ENCODE assay signal across 12 cellular contexts in genomic region chr1:29974345-29974744, GRCh38.
A peak's percentile ranks its signal among the peaks of the same experiment; 100 is the strongest.
DNase-seq lines count a peak whose midpoint lies in the region; ATAC-seq, FAIRE-seq and TF ChIP-seq lines count a peak whose summit lies in the region.
"Had no signal": no experiment of that assay in that cellular context is flagged by ENCODE, and none has a peak within 500 bp of the region (broad histone marks: within the 10 kb centered on the region; RNA-seq: fewer than 3 reads in every experiment).

No MANE protein-coding gene starts in this region.

- H3K4me1 ChIP-seq in GM12878 (ENCODE audit: control insufficient read depth, insufficient read depth, low read length), result no peaks in the 10 kb centered on the region

- no peak overlapping the region for H3K27ac Mint-ChIP-seq in glutamatergic neuron (ENCODE audit: unreplicated experiment)
- no peak overlapping the region for H3K27ac Mint-ChIP-seq in CD4-positive, alpha-beta T cell

- H4K20me1 ChIP-seq in GM12878 (ENCODE audit: control insufficient read depth, insufficient read depth), result no peaks in the 10 kb centered on the region

- H3K9ac ChIP-seq in GM12878 (ENCODE audit: control insufficient read depth, insufficient read depth, low read length), result no peak overlapping the region

- H3K27me3 ChIP-seq in GM12878 (replicated peaks in 1 of 2; ENCODE audit: control insufficient read depth in 2 of 2, insufficient read depth in 2 of 2, low read length in 1 of 2) (no peaks in the 10 kb centered on the region), kidney epithelial cell (ENCODE audit: control insufficient read depth, insufficient read depth, low read length) (no peaks in the 10 kb centered on the region)
- no peaks in the 10 kb centered on the region for H3K27me3 ChIP-seq in CD4-positive, alpha-beta T cell (ENCODE audit: control insufficient read depth, insufficient read depth, low read length)
- H3K27me3 ChIP-seq: hepatocyte had no signal

- 0% methylated on average over 1 of the region's 1 CpG for WGBS in GM12878 (ENCODE audit: insufficient coverage, insufficient replicate concordance, low lambda C conversion rate, missing lambda C conversion rate)

- H3K27ac ChIP-seq in GM12878 (ENCODE audit: control insufficient read depth, insufficient read depth), result no peak overlapping the region
- no peak overlapping the region for H3K27ac ChIP-seq in substantia nigra (ENCODE audit: low read depth, low read length, poor library complexity, severe bottlenecking)
- H3K27ac ChIP-seq in CD4-positive, alpha-beta T cell (ENCODE audit: low read depth, low read length), result no peak overlapping the region
- H3K27ac ChIP-seq: hepatocyte had no signal

- H3K36me3 ChIP-seq in GM12878 (ENCODE audit: control insufficient read depth in 2 of 2, insufficient read depth in 2 of 2, low read length in 1 of 2), result no peaks in the 10 kb centered on the region
- no peaks in the 10 kb centered on the region for H3K36me3 ChIP-seq in kidney epithelial cell (ENCODE audit: control insufficient read depth, insufficient read depth, low read length)

- no TSS peak for BruUV-seq in GM12878 (replicated peaks; lab: Mats Ljungman, UMichigan)

- H3K4me3 Mint-ChIP-seq in glutamatergic neuron (ENCODE audit: unreplicated experiment), result no peak overlapping the region
- no peak overlapping the region for H3K4me3 Mint-ChIP-seq in CD4-positive, alpha-beta T cell

- no peak for FAIRE-seq in HTR-8/SVneo (lab: Jason Lieb, UNC)
- FAIRE-seq in GM12878 (lab: Jason Lieb, UNC), result no peak

- H3K9me3 ChIP-seq in GM12878 (replicated peaks; ENCODE audit: control insufficient read depth, insufficient read depth, low read length), result no peaks in the 10 kb centered on the region
- H3K9me3 ChIP-seq in CD4-positive, alpha-beta T cell (ENCODE audit: control insufficient read depth, low read length), result peaks cover 3% of the 10 kb centered on the region

- intact Hi-C loops in GM12878 (cut with micrococcal nuclease; ENCODE audit: unreplicated experiment), result no loop called here
- intact Hi-C loops in CD4-positive, alpha-beta T cell (cut with DNase I, micrococcal nuclease), result no loop called here

- ATAC-seq in GM12878 (peak; percentile 44; the same call in 2 of the 3 replicates), HG03196 (IDR thresholded peaks at IDR 0.05; ENCODE audit: unreplicated experiment) (no peak)
- no peak for ATAC-seq in CD4-positive, alpha-beta T cell (ENCODE audit: poor library complexity)

- no peak overlapping the region for H3K4me3 ChIP-seq in GM12878
- H3K4me3 ChIP-seq in kidney epithelial cell (ENCODE audit: low read depth, low read length), result no peak overlapping the region
- H3K4me3 ChIP-seq: hepatocyte had no signal

- no peak for TF ChIP-seq POLR2A in GM12878 (IDR thresholded peaks at IDR 0.05; ENCODE audit: low read depth, low read length)

- no peaks in the 10 kb centered on the region for H3K4me1 Mint-ChIP-seq in glutamatergic neuron (ENCODE audit: low read depth, unreplicated experiment)
- no peaks in the 10 kb centered on the region for H3K4me1 Mint-ChIP-seq in CD4-positive, alpha-beta T cell (ENCODE audit: low read depth)

- H3K27me3 Mint-ChIP-seq in glutamatergic neuron (ENCODE audit: unreplicated experiment), result peaks cover 4% of the 10 kb centered on the region
- H3K27me3 Mint-ChIP-seq in CD4-positive, alpha-beta T cell, result peaks cover 16% of the 10 kb centered on the region

- no peak for TF ChIP-seq EP300 in GM12878 (IDR thresholded peaks at IDR 0.05; ENCODE audit: borderline replicate concordance in 1 of 2, control insufficient read depth in 1 of 2, low read depth in 2 of 2, low read length in 2 of 2)

- RAD21 ChIA-PET in GM12878 (lab: Charles Lee; ENCODE audit: unreplicated experiment), result no interaction called here

- CTCF ChIA-PET in GM12878 (lab: Yijun Ruan, JAX), result no interaction called here
- CTCF ChIA-PET in CD4-positive, alpha-beta T cell (lab: Charles Lee), result no interaction called here

- H3K4me2 ChIP-seq in GM12878 (ENCODE audit: control insufficient read depth, insufficient read depth), result no peak overlapping the region
- H3K4me2 ChIP-seq: hepatocyte had no signal

- in situ Hi-C loops in GM12878 (cut with MboI), result no loop called here

- H2AFZ ChIP-seq in GM12878 (ENCODE audit: control insufficient read depth, low read depth, low read length), result no peak overlapping the region
- H2AFZ ChIP-seq: hepatocyte had no signal

- H3K36me3 Mint-ChIP-seq in glutamatergic neuron (ENCODE audit: unreplicated experiment), result peaks cover 5% of the 10 kb centered on the region
- no peaks in the 10 kb centered on the region for H3K36me3 Mint-ChIP-seq in CD4-positive, alpha-beta T cell (ENCODE audit: low read depth)

- no peak for TF ChIP-seq RAD21 in GM12878 (IDR thresholded peaks at IDR 0.05; ENCODE audit: insufficient read depth, low read depth, low read length)

- H3K79me2 ChIP-seq in GM12878 (ENCODE audit: control insufficient read depth, insufficient read depth, low read length), result no peaks in the 10 kb centered on the region
- H3K79me2 ChIP-seq: hepatocyte had no signal

- SMC1A ChIA-PET in GM12878 (lab: Charles Lee; ENCODE audit: uncharacterized antibody, unreplicated experiment), result no interaction called here

- no peak for TF ChIP-seq CTCF in GM12878 (IDR thresholded peaks at IDR 0.05 in 2 of 3, conservative IDR thresholded peaks at IDR 0.05 in 1 of 3; ENCODE audit: control insufficient read depth in 2 of 3, extremely low read depth in 1 of 3, insufficient read depth in 1 of 3, low read depth in 3 of 3, low read length in 3 of 3)
- no peak for TF ChIP-seq CTCF in kidney epithelial cell (IDR thresholded peaks at IDR 0.05; ENCODE audit: insufficient read depth, low read length, poor library complexity, severe bottlenecking)
- TF ChIP-seq CTCF in glutamatergic neuron (IDR thresholded peaks at IDR 0.05; ENCODE audit: partially characterized antibody, unreplicated experiment), result no peak
- TF ChIP-seq CTCF in CD4-positive, alpha-beta T cell (IDR thresholded peaks at IDR 0.05), result no peak

- POLR2A ChIA-PET in GM12878 (lab: Charles Lee), result no interaction called here
- POLR2A ChIA-PET in CD4-positive, alpha-beta T cell (lab: Charles Lee), result no interaction called here

- DNase-seq in Ammon's horn (ENCODE audit: low spot score) (peak; percentile 12), HTR-8/SVneo (ENCODE audit: insufficient read length, low spot score) (peak; percentile 56), GM12878 (ENCODE audit: low read depth, low spot score) (no peak), kidney epithelial cell (ENCODE audit: low read depth) (peak; percentile 99), glutamatergic neuron (no peak), substantia nigra (lab: John Stamatoyannopoulos, UW) (no peak)
- DNase-seq in CD4-positive, alpha-beta T cell, result no peak
- DNase-seq: activated effector memory CD4-positive, alpha-beta T cell treated with anti-CD3 and anti-CD28 coated beads, Interleukin-2, amount 50 U/mL, for 16 hours; GF-D8; SHP77 had no signal

- peaks cover 2% of the 10 kb centered on the region for H3K9me3 Mint-ChIP-seq in glutamatergic neuron (ENCODE audit: unreplicated experiment)
- H3K9me3 Mint-ChIP-seq in CD4-positive, alpha-beta T cell, result peaks cover 9% of the 10 kb centered on the region

TF ChIP-seq in GM12878, 131 proteins besides CTCF, POLR2A, EP300 and RAD21:
- no peak for TF ChIP-seq JUND (IDR thresholded peaks at IDR 0.05; ENCODE audit: low read depth, low read length)
- no peak for TF ChIP-seq IRF5 (IDR thresholded peaks at IDR 0.05; ENCODE audit: borderline replicate concordance)

Comparison
In these comparisons a context has a peak if more than half of its experiments do, and no peak if none do; other contexts are left out.
1. DNase-seq: peak in Ammon's horn (single experiment), HTR-8/SVneo (single experiment) and kidney epithelial cell (single experiment); none in GM12878 (single experiment), glutamatergic neuron (single experiment), substantia nigra (0 of 49) and CD4-positive, alpha-beta T cell (0 of 10).